Comparison of ENCODE assay signal across 9 cellular contexts in genomic region chr16:4945560-4946502, GRCh38. TPM values are rescaled to one million over a fixed set of nuclear protein-coding genes. Genes with fewer than 3 reads are reported as not detected.
DNase-seq lines count a peak whose midpoint lies in the region; ATAC-seq and TF ChIP-seq lines count a peak whose summit lies in the region.
"Had no signal": no experiment of that assay in that cellular context is flagged by ENCODE, and none has a peak within 500 bp of the region (broad histone marks: within the 10 kb centered on the region; RNA-seq: fewer than 3 reads in every experiment).

No MANE protein-coding gene starts in this region.

- intact Hi-C loops in A673 (cut with micrococcal nuclease; ENCODE audit: unreplicated experiment): no loop called here
- intact Hi-C loops in posterior cingulate gyrus (cut with DNase I): no loop called here

- TF ChIP-seq CTCF in A673 (conservative IDR thresholded peaks at IDR 0.05; ENCODE audit: low read depth, low read length) (no peak), NB4 (IDR thresholded peaks at IDR 0.05; ENCODE audit: low read depth, low read length) (no peak), omental fat pad (IDR thresholded peaks at IDR 0.05) (no peak)

- BruUV-seq in A673 (replicated peaks; lab: Mats Ljungman, UMichigan): no TSS peak

- H3K4me1 ChIP-seq in A673 (ENCODE audit: insufficient read depth, low read length, poor library complexity, severe bottlenecking) (peaks cover 15% of the 10 kb centered on the region), esophagus (ENCODE audit: control insufficient read depth in 2 of 2, insufficient read depth in 2 of 2, low read length in 1 of 2) (peaks cover 0 to 39% of the 10 kb centered on the region in 2 donors)

- no peaks in the 10 kb centered on the region for H3K9me3 ChIP-seq in A673 (ENCODE audit: low read depth, low read length, poor library complexity, severe bottlenecking)
- H3K9me3 ChIP-seq in esophagus (ENCODE audit: control insufficient read depth in 2 of 2, insufficient read depth in 1 of 2, low read depth in 1 of 2, low read length in 1 of 2): no peaks in the 10 kb centered on the region

- POLR2A ChIA-PET in A673 (lab: Charles Lee; ENCODE audit: low non-redundant PET): no interaction called here

- no peak overlapping the region for H3K27ac ChIP-seq in A673 (ENCODE audit: low read depth, low read length, poor library complexity, severe bottlenecking)
- peak overlapping the region; percentile 96 to 97 for H3K27ac ChIP-seq in esophagus (ENCODE audit: low read depth in 2 of 2, low read length in 1 of 2)

- H3K36me3 ChIP-seq in A673 (ENCODE audit: insufficient read depth, low read length, poor library complexity, severe bottlenecking) (no peaks in the 10 kb centered on the region), esophagus (ENCODE audit: control insufficient read depth in 2 of 2, insufficient read depth in 2 of 2, low read length in 1 of 2) (peaks cover 0 to 2% of the 10 kb centered on the region in 2 donors)

- H3K4me3 ChIP-seq in A673 (ENCODE audit: low read depth, low read length, poor library complexity, severe bottlenecking): no peak overlapping the region
- no peak overlapping the region for H3K4me3 ChIP-seq in NB4 (ENCODE audit: low read depth, low read length)
- no peak overlapping the region for H3K4me3 ChIP-seq in esophagus (ENCODE audit: low read depth in 1 of 2, low read length in 2 of 2)

- H3K27me3 ChIP-seq in A673 (replicated peaks; ENCODE audit: insufficient read depth, low read depth, low read length, poor library complexity) (no peaks in the 10 kb centered on the region), esophagus (ENCODE audit: control insufficient read depth in 1 of 2, insufficient read depth in 2 of 2, low read length in 2 of 2) (no peaks in the 10 kb centered on the region)

- TF ChIP-seq POLR2A in NB4 (IDR thresholded peaks at IDR 0.05; ENCODE audit: extremely low read depth, insufficient read length): no peak

- 29 to 38% methylated on average over 11 of the region's 11 CpGs for WGBS in esophagus, 2 donors

- CTCF ChIA-PET in A673 (lab: Charles Lee): no interaction called here

- DNase-seq in A673 (ENCODE audit: low spot score): peak; percentile 35
- peak; percentile 62 for DNase-seq in NB4 (ENCODE audit: low read depth)
- no peak for DNase-seq in omental fat pad (ENCODE audit: low spot score)
- DNase-seq in stimulated activated naive CD4-positive, alpha-beta T cell (lab: John Stamatoyannopoulos, UW): no peak
- DNase-seq in AG20443 (ENCODE audit: low spot score): no peak
- no peak for DNase-seq in posterior cingulate gyrus
- no peak for DNase-seq in dedifferentiated amniotic fluid mesenchymal stem cell (ENCODE audit: extremely low spot score)
- DNase-seq: activated effector memory CD4-positive, alpha-beta T cell treated with Interleukin-2 at 50 U/mL for 16 hours had no signal

- peak; percentile 20 for ATAC-seq in omental fat pad (ENCODE audit: low FRiP score)

RNA-seq across cellular contexts. Expression of gene PPL, which starts 8.9 kb away (rescaled TPM):
- total RNA-seq in A673 (2021) (0.04 and 0.42 TPM in 2 replicates), omental fat pad (10 to 100 TPM; 31.3 to 97.6 (median 59.5) TPM)
- polyA plus RNA-seq in esophagus: 100 to 1,000 TPM; 561 to 739 TPM

RNA-seq across cellular contexts. Expression of gene SEC14L5, which starts 12.3 kb away (rescaled TPM):
- total RNA-seq in A673 (2021) (0.04 TPM in 1 of 2 replicates, not detected in the other), omental fat pad (1 to 10 TPM in 1 of 4 donors, under 1 TPM in 3; 0.12 to 1.3 (median 0.45) TPM)
- polyA plus RNA-seq in esophagus: under 1 TPM; 0.19 to 0.49 TPM

Comparison
In these comparisons a context has a peak if more than half of its experiments do, and no peak if none do; other contexts are left out.
1. DNase-seq: peak in A673 (single experiment) and NB4 (single experiment); none in omental fat pad (single experiment), stimulated activated naive CD4-positive, alpha-beta T cell (0 of 6), AG20443 (single experiment), posterior cingulate gyrus (0 of 10) and dedifferentiated amniotic fluid mesenchymal stem cell (single experiment).
2. RNA of gene PPL, which starts 8.9 kb away (total RNA-seq): 31.3 to 97.6 TPM in omental fat pad; 0.04 to 0.42 TPM in A673; every median in the first group is over 10 times any median in the second.